Comparison of ENCODE assay signal across 9 cellular contexts in genomic region chr17:49967621-49968379, GRCh38. TPM values are rescaled to one million over a fixed set of nuclear protein-coding genes. Genes with fewer than 3 reads are reported as not detected.
A peak's percentile ranks its signal among the peaks of the same experiment; 100 is the strongest.
DNase-seq lines count a peak whose midpoint lies in the region; ATAC-seq, FAIRE-seq and TF ChIP-seq lines count a peak whose summit lies in the region.
"Had no signal": no experiment of that assay in that cellular context is flagged by ENCODE, and none has a peak within 500 bp of the region (broad histone marks: within the 10 kb centered on the region; RNA-seq: fewer than 3 reads in every experiment).

No MANE protein-coding gene starts in this region.

- H3K4me3 Mint-ChIP-seq in naive thymus-derived CD8-positive, alpha-beta T cell = peak overlapping the region; percentile 67 to 92 (median 76)

- H3K9me3 ChIP-seq in BE2C = no peaks in the 10 kb centered on the region
- no peaks in the 10 kb centered on the region for H3K9me3 ChIP-seq in HUES64 (ENCODE audit: insufficient read depth, low read depth, low read length)

- DNase-seq in BE2C (no peak), bronchial epithelial cell (ENCODE audit: low read depth) (no peak), ureter (ENCODE audit: low spot score) (no peak), glomerular visceral epithelial cell (ENCODE audit: extremely low spot score) (no peak)
- DNase-seq in naive thymus-derived CD8-positive, alpha-beta T cell = no peak
- DNase-seq in stimulated activated CD4-positive, alpha-beta T cell treated with anti-CD3 and anti-CD28 coated beads, Interleukin-12 subunit alpha, Interleukin-12 subunit beta, amount 100 ng/mL, for 4 hours = no peak
- DNase-seq: SHP77 had no signal

- peaks cover 44 to 90% (median 70%) of the 10 kb centered on the region in 5 donors for H3K27me3 Mint-ChIP-seq in naive thymus-derived CD8-positive, alpha-beta T cell

- TF ChIP-seq CTCF in BE2C (IDR thresholded peaks at IDR 0.05; ENCODE audit: low read depth, low read length) (no peak), bronchial epithelial cell (IDR thresholded peaks at IDR 0.05; ENCODE audit: insufficient read depth, low read length, severe bottlenecking) (no peak)

- H3K27ac Mint-ChIP-seq in naive thymus-derived CD8-positive, alpha-beta T cell = peak overlapping the region in 4 of 10 donors; percentile 6 to 78 (median 44)

- no peaks in the 10 kb centered on the region for H3K4me1 ChIP-seq in BE2C
- H3K4me1 ChIP-seq in HUES64 (ENCODE audit: insufficient read depth, low read length) = peaks cover 28% of the 10 kb centered on the region

- H3K4me1 Mint-ChIP-seq in naive thymus-derived CD8-positive, alpha-beta T cell = peaks cover 31 to 89% (median 67%) of the 10 kb centered on the region in 4 donors

- H3K9me3 Mint-ChIP-seq in naive thymus-derived CD8-positive, alpha-beta T cell = peaks cover 0 to 18% (median 0%) of the 10 kb centered on the region in 9 donors

- H3K9ac ChIP-seq in HUES64 (ENCODE audit: low read depth, low read length) = no peak overlapping the region

- peaks cover 97% of the 10 kb centered on the region for H3K27me3 ChIP-seq in BE2C
- peaks cover 100% of the 10 kb centered on the region for H3K27me3 ChIP-seq in HUES64 (ENCODE audit: insufficient read depth, low read length)
- H3K27me3 ChIP-seq in bronchial epithelial cell (ENCODE audit: control insufficient read depth, insufficient read depth, low read length) = peaks cover 79% of the 10 kb centered on the region

- ATAC-seq in naive thymus-derived CD8-positive, alpha-beta T cell = no peak
- no peak for ATAC-seq in GM19452 (IDR thresholded peaks at IDR 0.05; ENCODE audit: unreplicated experiment)

- FAIRE-seq in bronchial epithelial cell (lab: Jason Lieb, UNC) = no peak

- H3K4me3 ChIP-seq in BE2C (ENCODE audit: low read depth, low read length) (peak overlapping the region; percentile 80), HUES64 (ENCODE audit: low read length) (peak overlapping the region; percentile 71), bronchial epithelial cell (ENCODE audit: low read depth, low read length) (peak overlapping the region; percentile 43)

- H3K36me3 Mint-ChIP-seq in naive thymus-derived CD8-positive, alpha-beta T cell = peaks cover 0 to 4% (median 3%) of the 10 kb centered on the region in 3 donors

- no peak overlapping the region for H3K27ac ChIP-seq in HUES64 (ENCODE audit: low read depth, low read length)

- POLR2A ChIA-PET in naive thymus-derived CD8-positive, alpha-beta T cell (lab: Charles Lee) = no interaction called here

- 20% methylated on average over 9 of the region's 9 CpGs for WGBS in HUES64

- H3K36me3 ChIP-seq in BE2C = no peaks in the 10 kb centered on the region
- no peaks in the 10 kb centered on the region for H3K36me3 ChIP-seq in HUES64 (ENCODE audit: insufficient read depth, low read length)
- no peaks in the 10 kb centered on the region for H3K36me3 ChIP-seq in bronchial epithelial cell (ENCODE audit: control insufficient read depth, insufficient read depth, low read length)

RNA-seq across cellular contexts. Expression of gene DLX4, which starts 1.2 kb away (rescaled TPM):
- polyA plus RNA-seq in BE2C (2012; ENCODE audit: insufficient read depth, insufficient read length, low read depth) = 0.42 TPM
- polyA plus RNA-seq in HUES64 (2013, experiment 1 of 2) = 0.50 TPM
- polyA plus RNA-seq in HUES64 (2013, experiment 2 of 2) = 0.51 TPM
- total RNA-seq in bronchial epithelial cell (not detected in 2 replicates), ureter (1.1 TPM)
- 1 to 10 TPM in 1 of 2 experiments, under 1 TPM in 1; 0.88 to 1.4 TPM for total RNA-seq in naive thymus-derived CD8-positive, alpha-beta T cell
- polyA plus RNA-seq in naive thymus-derived CD8-positive, alpha-beta T cell = under 1 TPM in 1 of 3 donors, not detected in 2; 0.11 TPM

RNA-seq across cellular contexts. Expression of gene DLX3, which starts 27.2 kb away (rescaled TPM):
- not detected for polyA plus RNA-seq in BE2C (2012; ENCODE audit: insufficient read depth, insufficient read length, low read depth)
- 0.40 TPM for polyA plus RNA-seq in HUES64 (2013, experiment 1 of 2)
- polyA plus RNA-seq in HUES64 (2013, experiment 2 of 2) = 0.32 TPM
- total RNA-seq in bronchial epithelial cell (0.13 TPM in 1 of 2 replicates, not detected in the other), ureter (1.1 TPM)
- total RNA-seq in naive thymus-derived CD8-positive, alpha-beta T cell = under 1 TPM in 1 of 2 experiments, not detected in 1; 0.18 TPM
- under 1 TPM; 0.09 to 0.32 (median 0.26) TPM for polyA plus RNA-seq in naive thymus-derived CD8-positive, alpha-beta T cell
